In the genomic region with DNA sequence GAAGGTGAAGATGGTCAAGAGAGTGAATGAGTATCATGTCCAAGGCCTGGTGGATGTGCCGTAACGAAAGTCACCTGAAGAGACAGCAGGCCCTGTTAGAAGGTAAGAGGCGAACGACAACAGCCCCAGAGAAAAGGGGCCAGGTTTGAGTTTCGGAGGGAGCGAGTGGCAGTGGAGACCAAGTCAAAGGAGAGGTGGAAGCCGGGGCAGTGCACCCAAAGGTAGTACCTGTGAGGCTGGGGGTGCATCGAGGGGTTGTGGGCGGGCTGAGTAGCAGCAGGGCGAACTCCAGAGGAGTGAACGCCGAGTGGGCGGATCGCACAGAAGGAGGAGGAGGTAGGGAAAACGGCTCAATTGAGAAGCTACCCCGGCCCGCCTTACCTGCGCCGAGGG, we compare ENCODE assay signal across 8 cellular contexts. TPM values are rescaled to one million over a fixed set of nuclear protein-coding genes. Genes with fewer than 3 reads are reported as not detected.
DNase-seq lines count a peak whose midpoint lies in the region; ATAC-seq and TF ChIP-seq lines count a peak whose summit lies in the region.

No MANE protein-coding gene starts in this region.

- TF ChIP-seq CTCF in GM12875 (IDR thresholded peaks at IDR 0.05; ENCODE audit: borderline replicate concordance, insufficient read depth, low read depth, low read length) (no peak), HL-60 (IDR thresholded peaks at IDR 0.05; ENCODE audit: insufficient read depth, low read length) (no peak), left ventricle myocardium inferior (IDR thresholded peaks at IDR 0.05; ENCODE audit: borderline replicate concordance) (no peak)

- no peaks in the 10 kb centered on the region for H3K9me3 ChIP-seq in left ventricle myocardium inferior (replicated peaks)
- H3K9me3 ChIP-seq in skeletal muscle satellite cell (replicated peaks; ENCODE audit: low read length), result no peaks in the 10 kb centered on the region

- H3K4me2 ChIP-seq in skeletal muscle satellite cell (ENCODE audit: low read length), result peak overlapping the region; percentile 93

- no peaks in the 10 kb centered on the region for H3K27me3 Mint-ChIP-seq in activated T-cell treated with anti-CD3 and anti-CD28 coated beads, Interleukin-2, amount 50 U/mL, for 4 hours (ENCODE audit: low read depth)

- H3K36me3 Mint-ChIP-seq in activated T-cell treated with anti-CD3 and anti-CD28 coated beads, Interleukin-2, amount 50 U/mL, for 4 hours (ENCODE audit: insufficient read depth), result peaks cover 24% of the 10 kb centered on the region

- intact Hi-C loops in left ventricle myocardium inferior (cut with micrococcal nuclease), result no loop called here

- H3K36me3 ChIP-seq in left ventricle myocardium inferior, result peaks cover 11% of the 10 kb centered on the region
- peaks cover 17% of the 10 kb centered on the region for H3K36me3 ChIP-seq in skeletal muscle satellite cell (ENCODE audit: insufficient read depth, low read length)

- peak; percentile 49 for ATAC-seq in GM21390 (IDR thresholded peaks at IDR 0.05; ENCODE audit: unreplicated experiment)
- peak; percentile 53 to 54 for ATAC-seq in activated T-cell treated with anti-CD3 and anti-CD28 coated beads, Interleukin-2, amount 50 U/mL, for 4 hours

- H3K27ac ChIP-seq in HL-60 (replicated peaks) (peak overlapping the region; percentile 98), left ventricle myocardium inferior (replicated peaks) (peak overlapping the region; percentile 95)

- H3K4me1 ChIP-seq in left ventricle myocardium inferior, result peaks cover 57% of the 10 kb centered on the region
- H3K4me1 ChIP-seq in skeletal muscle satellite cell (ENCODE audit: control insufficient read depth, insufficient read depth, low read length), result peaks cover 20% of the 10 kb centered on the region

- H3K4me3 ChIP-seq in GM12875 (ENCODE audit: low read depth, low read length) (peak overlapping the region; percentile 75), HL-60 (replicated peaks; ENCODE audit: insufficient read depth, low read length) (peak overlapping the region; percentile 76), left ventricle myocardium inferior (peak overlapping the region; percentile 91), skeletal muscle satellite cell (ENCODE audit: low read length) (peak overlapping the region; percentile 91)

- H3K9ac ChIP-seq in skeletal muscle satellite cell (ENCODE audit: low read depth, low read length), result peak overlapping the region; percentile 99

- H3K9me3 Mint-ChIP-seq in activated T-cell treated with anti-CD3 and anti-CD28 coated beads, Interleukin-2, amount 50 U/mL, for 4 hours, result no peaks in the 10 kb centered on the region

- H3K27me3 ChIP-seq in HL-60 (ENCODE audit: insufficient read depth, poor library complexity, severe bottlenecking) (no peaks in the 10 kb centered on the region), left ventricle myocardium inferior (ENCODE audit: low read depth) (no peaks in the 10 kb centered on the region), skeletal muscle satellite cell (ENCODE audit: control insufficient read depth, insufficient read depth, low read length) (no peaks in the 10 kb centered on the region)

- peaks cover 48% of the 10 kb centered on the region for H3K4me1 Mint-ChIP-seq in activated T-cell treated with anti-CD3 and anti-CD28 coated beads, Interleukin-2, amount 50 U/mL, for 4 hours (ENCODE audit: low read depth)

- peak overlapping the region; percentile 97 for H3K4me3 Mint-ChIP-seq in activated T-cell treated with anti-CD3 and anti-CD28 coated beads, Interleukin-2, amount 50 U/mL, for 4 hours

- DNase-seq in HL-60 (ENCODE audit: low read depth in 1 of 2, low spot score in 1 of 2) (no peak), left ventricle myocardium inferior (no peak), OCI-M1 (lab: John Stamatoyannopoulos, UW) (no peak)
- DNase-seq in activated T-cell treated with anti-CD3 and anti-CD28 coated beads, Interleukin-2, amount 50 U/mL, for 4 hours, result no peak
- no peak for DNase-seq in activated effector memory CD4-positive, alpha-beta T cell treated with anti-CD3 and anti-CD28 coated beads, Interleukin-2, amount 50 U/mL, for 16 hours

RNA-seq across cellular contexts. Expression of a gene that starts 0.4 kb away (rescaled TPM):
- total RNA-seq in activated T-cell treated with anti-CD3 and anti-CD28 coated beads, Interleukin-2, amount 50 U/mL, for 4 hours, result 10 to 100 TPM; 30.9 to 31.4 (median 31.2) TPM
- total RNA-seq in left ventricle myocardium inferior, result 5.7 TPM
- 6.8 and 8.3 TPM in 2 replicates for total RNA-seq in skeletal muscle satellite cell (2012; rRNA removed)

RNA-seq across cellular contexts. Expression of a gene that starts 0.8 kb away (rescaled TPM):
- total RNA-seq in activated T-cell treated with anti-CD3 and anti-CD28 coated beads, Interleukin-2, amount 50 U/mL, for 4 hours, result 100 to 1,000 TPM; 111 to 126 (median 119) TPM
- total RNA-seq in left ventricle myocardium inferior, result 18.9 TPM
- total RNA-seq in skeletal muscle satellite cell (2012; rRNA removed), result 70.0 and 76.9 TPM in 2 replicates

RNA-seq across cellular contexts. Expression of a gene that starts 39.9 kb away (rescaled TPM):
- under 1 TPM in 2 of 3 donors, not detected in 1; 0.05 to 0.40 TPM for total RNA-seq in activated T-cell treated with anti-CD3 and anti-CD28 coated beads, Interleukin-2, amount 50 U/mL, for 4 hours
- 0.99 TPM for total RNA-seq in left ventricle myocardium inferior
- 1.8 and 3.1 TPM in 2 replicates for total RNA-seq in skeletal muscle satellite cell (2012; rRNA removed)
